23 cellular contexts compared by ENCODE assay signal in the genomic region with DNA sequence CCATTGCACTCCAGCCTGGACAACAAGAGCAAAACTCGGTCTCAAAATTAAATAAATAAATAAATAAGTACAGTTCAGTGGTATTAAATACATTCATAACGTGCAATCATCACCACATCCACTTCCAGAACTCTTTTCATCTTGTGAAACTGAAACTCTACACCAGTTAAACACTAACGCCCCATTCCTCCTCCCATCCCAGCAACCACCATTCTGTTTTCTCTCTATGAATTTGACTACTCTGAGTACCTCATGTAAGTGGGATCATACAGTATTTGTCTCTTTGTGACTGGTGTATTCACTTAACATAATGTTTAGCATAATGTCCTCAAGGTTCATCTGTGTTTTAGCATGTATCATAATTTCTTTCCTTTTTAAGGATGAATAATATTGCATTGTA. TPM values are rescaled to one million over a fixed set of nuclear protein-coding genes. Genes with fewer than 3 reads are reported as not detected.
"Had no signal": no experiment of that assay in that cellular context is flagged by ENCODE, and none has a peak within 500 bp of the region (broad histone marks: within the 10 kb centered on the region; RNA-seq: fewer than 3 reads in every experiment).

No MANE protein-coding gene starts in this region.

- H3K9me3 ChIP-seq: left lung, right lobe of liver, uterus had no signal

- H3K4me1 ChIP-seq: right lobe of liver, uterus had no signal

- H3K4me3 Mint-ChIP-seq: activated T-helper 1 cell treated with anti-CD3 and anti-CD28 coated beads, Interleukin-12 subunit alpha, Interleukin-12 subunit beta, Interleukin-2, Interleukin-4 antibody, amounts not matched to agents 30 ng/mL and 10 ng/mL and 1 ng/mL, durations not matched to agents 14 hours and 24 hours and 36 hours; brain; dendritic cell treated with granulocyte-macrophage colony-stimulating factor and Interleukin-4, amounts not matched to agents 40 ng/mL and 50 ng/mL, for 4 days; immature natural killer cell; naive B cell; neural crest cell had no signal

- H3K27me3 ChIP-seq: left lung, right lobe of liver, uterus had no signal

- H3K4me3 ChIP-seq: left lung, lung, right lobe of liver, skin epidermis, uterus had no signal

- H3K27ac Mint-ChIP-seq: activated T-helper 1 cell treated with anti-CD3 and anti-CD28 coated beads, Interleukin-12 subunit alpha, Interleukin-12 subunit beta, Interleukin-2, Interleukin-4 antibody, amounts not matched to agents 30 ng/mL and 10 ng/mL and 1 ng/mL, durations not matched to agents 14 hours and 24 hours and 36 hours; brain; dendritic cell treated with granulocyte-macrophage colony-stimulating factor and Interleukin-4, amounts not matched to agents 40 ng/mL and 50 ng/mL, for 4 days; immature natural killer cell; naive B cell had no signal

- ATAC-seq: left lung, right lobe of liver had no signal

- H3K27me3 Mint-ChIP-seq: naive B cell had no signal

- H3K9me3 Mint-ChIP-seq: activated T-helper 1 cell treated with anti-CD3 and anti-CD28 coated beads, Interleukin-12 subunit alpha, Interleukin-12 subunit beta, Interleukin-2, Interleukin-4 antibody, amounts not matched to agents 30 ng/mL and 10 ng/mL and 1 ng/mL, durations not matched to agents 14 hours and 24 hours and 36 hours; dendritic cell treated with granulocyte-macrophage colony-stimulating factor and Interleukin-4, amounts not matched to agents 40 ng/mL and 50 ng/mL, for 4 days; immature natural killer cell; neural crest cell had no signal

- DNase-seq: activated CD8-positive, alpha-beta memory T cell treated with anti-CD3 and anti-CD28 coated beads, Interleukin-2, amount 50 U/mL, for 48 hours; aorta; effector CD4-positive, alpha-beta T cell; foreskin fibroblast; immature natural killer cell; left lung; naive B cell; occipital lobe; right lobe of liver; stimulated activated CD4-positive, alpha-beta T cell treated with anti-CD3 and anti-CD28 coated beads, Interleukin-1b, Interleukin-23, amount 100 ng/mL, for 48 hours; trophoblast cell; uterus had no signal

- H3K36me3 ChIP-seq: left lung, right lobe of liver, uterus had no signal

- H3K27ac ChIP-seq: left lung, right lobe of liver, skin epidermis, uterus, VCaP had no signal

- H3K36me3 Mint-ChIP-seq: brain, immature natural killer cell, naive B cell had no signal

RNA-seq across cellular contexts. Expression of gene SCML4, which starts 29.1 kb away (rescaled TPM):
- total RNA-seq: cardiac septum, epithelial cell of proximal tubule, fibroblast of lung, kidney epithelial cell had no signal
- polyA plus RNA-seq: fibroblast of lung had no signal
